In genomic region chr15:100256985-100257650, GRCh38 we compare ENCODE assay signal across 24 cellular contexts.
DNase-seq lines count a peak whose midpoint lies in the region; ATAC-seq lines count a peak whose summit lies in the region.
"Had no signal": no experiment of that assay in that cellular context is flagged by ENCODE, and none has a peak within 500 bp of the region (broad histone marks: within the 10 kb centered on the region; RNA-seq: fewer than 3 reads in every experiment).

No MANE protein-coding gene starts in this region.

- H3K4me1 Mint-ChIP-seq in activated CD8-positive, alpha-beta memory T cell treated with anti-CD3 and anti-CD28 coated beads, Interleukin-2, amount 10 ng/mL, durations not matched to agents 7 days and 5 days = no peaks in the 10 kb centered on the region
- no peaks in the 10 kb centered on the region for H3K4me1 Mint-ChIP-seq in activated T-helper 17 cell treated with anti-CD3 and anti-CD28 coated beads, Interleukin-2, amount 50 U/mL, for 72 hours
- H3K4me1 Mint-ChIP-seq: IgD-negative memory B cell had no signal

- H3K4me3 Mint-ChIP-seq in activated CD8-positive, alpha-beta memory T cell treated with anti-CD3 and anti-CD28 coated beads, Interleukin-2, amount 10 ng/mL, durations not matched to agents 7 days and 5 days = no peak overlapping the region
- H3K4me3 Mint-ChIP-seq in activated T-helper 17 cell treated with anti-CD3 and anti-CD28 coated beads, Interleukin-2, amount 50 U/mL, for 72 hours = no peak overlapping the region
- H3K4me3 Mint-ChIP-seq: CD4-positive, alpha-beta T cell; IgD-negative memory B cell had no signal

- peak; percentile 5 to 6 for DNase-seq in activated T-cell treated with anti-CD3 and anti-CD28 coated beads, Interleukin-2, amount 50 U/mL, for 48 hours
- DNase-seq in activated T-cell treated with anti-CD3 and anti-CD28 coated beads for 4 hours (no peak), left kidney (ENCODE audit: low read depth, low spot score) (peak; percentile 63), ureter (ENCODE audit: low spot score) (peak; percentile 40)
- DNase-seq in activated CD8-positive, alpha-beta memory T cell treated with anti-CD3 and anti-CD28 coated beads, Interleukin-2, amount 10 ng/mL, durations not matched to agents 7 days and 5 days = peak; percentile 28
- DNase-seq: CD4-positive, alpha-beta T cell; COR-L47; DMS79; EL; GDM1; NCI-H1048; NCI-H1417; NCI-H1694; NCI-H2029 treated with DMSO at 0.1 percent for 48 hours; NCI-H446 treated with DMSO at 0.1 percent for 48 hours; NCI-H526; NCI-H82; PC-9; SJCRH30 had no signal

- H3K27ac Mint-ChIP-seq in activated CD8-positive, alpha-beta memory T cell treated with anti-CD3 and anti-CD28 coated beads, Interleukin-2, amount 10 ng/mL, durations not matched to agents 7 days and 5 days = no peak overlapping the region
- H3K27ac Mint-ChIP-seq in activated T-helper 17 cell treated with anti-CD3 and anti-CD28 coated beads, Interleukin-2, amount 50 U/mL, for 72 hours = no peak overlapping the region
- H3K27ac Mint-ChIP-seq: CD4-positive, alpha-beta T cell; IgD-negative memory B cell had no signal

- no peak for ATAC-seq in activated CD8-positive, alpha-beta memory T cell treated with anti-CD3 and anti-CD28 coated beads, Interleukin-2, amount 10 ng/mL, durations not matched to agents 7 days and 5 days
- no peak for ATAC-seq in activated T-helper 17 cell treated with anti-CD3 and anti-CD28 coated beads, Interleukin-2, amount 50 U/mL, for 72 hours (replicated peaks)
- ATAC-seq in HG02588 (IDR thresholded peaks at IDR 0.05; ENCODE audit: unreplicated experiment) = no peak
- ATAC-seq: HCT116, Right ventricle myocardium inferior had no signal

- H3K27me3 Mint-ChIP-seq in activated CD8-positive, alpha-beta memory T cell treated with anti-CD3 and anti-CD28 coated beads, Interleukin-2, amount 10 ng/mL, durations not matched to agents 7 days and 5 days = no peaks in the 10 kb centered on the region
- H3K27me3 Mint-ChIP-seq in activated T-helper 17 cell treated with anti-CD3 and anti-CD28 coated beads, Interleukin-2, amount 50 U/mL, for 72 hours = no peaks in the 10 kb centered on the region
- H3K27me3 Mint-ChIP-seq: CD4-positive, alpha-beta T cell had no signal

- CTCF ChIA-PET in activated CD8-positive, alpha-beta memory T cell treated with anti-CD3 and anti-CD28 coated beads, Interleukin-2, amount 10 ng/mL, durations not matched to agents 7 days and 5 days (lab: Charles Lee) = no interaction called here

- no peaks in the 10 kb centered on the region for H3K36me3 Mint-ChIP-seq in activated CD8-positive, alpha-beta memory T cell treated with anti-CD3 and anti-CD28 coated beads, Interleukin-2, amount 10 ng/mL, durations not matched to agents 7 days and 5 days
- peaks cover 15% of the 10 kb centered on the region for H3K36me3 Mint-ChIP-seq in activated T-helper 17 cell treated with anti-CD3 and anti-CD28 coated beads, Interleukin-2, amount 50 U/mL, for 72 hours (ENCODE audit: low read depth)
- H3K36me3 Mint-ChIP-seq: IgD-negative memory B cell had no signal

- H3K9me3 Mint-ChIP-seq in activated CD8-positive, alpha-beta memory T cell treated with anti-CD3 and anti-CD28 coated beads, Interleukin-2, amount 10 ng/mL, durations not matched to agents 7 days and 5 days (ENCODE audit: low read depth) = peaks cover 2% of the 10 kb centered on the region
- H3K9me3 Mint-ChIP-seq in activated T-helper 17 cell treated with anti-CD3 and anti-CD28 coated beads, Interleukin-2, amount 50 U/mL, for 72 hours = peaks cover 4% of the 10 kb centered on the region
- H3K9me3 Mint-ChIP-seq: CD4-positive, alpha-beta T cell; IgD-negative memory B cell had no signal
